28 cellular contexts compared by ENCODE assay signal in genomic region chr20:37456948-37457347, GRCh38.
"Had no signal": no experiment of that assay in that cellular context is flagged by ENCODE, and none has a peak within 500 bp of the region (broad histone marks: within the 10 kb centered on the region; RNA-seq: fewer than 3 reads in every experiment).

No MANE protein-coding gene starts in this region.

- ATAC-seq: effector memory CD8-positive, alpha-beta T cell; esophagus mucosa; foreskin keratinocyte; gastrocnemius medialis; gastroesophageal sphincter; heart left ventricle; heart right ventricle had no signal

- H3K27ac ChIP-seq: colonic mucosa, coronary artery, dorsolateral prefrontal cortex, epithelial cell of prostate, esophagus muscularis mucosa, esophagus squamous epithelium, foreskin keratinocyte, gastrocnemius medialis, gastroesophageal sphincter, heart left ventricle, heart right ventricle had no signal

- H3K9me3 ChIP-seq: colonic mucosa, gastrocnemius medialis had no signal

- H3K4me1 ChIP-seq: colonic mucosa, esophagus muscularis mucosa, esophagus squamous epithelium, foreskin keratinocyte, gastrocnemius medialis, gastroesophageal sphincter, heart left ventricle, heart right ventricle had no signal

- H3K27me3 ChIP-seq: colonic mucosa, dorsolateral prefrontal cortex, esophagus muscularis mucosa, gastrocnemius medialis, gastroesophageal sphincter, heart left ventricle, heart right ventricle had no signal

- DNase-seq: colonic mucosa; cortex of kidney; dermis blood vessel endothelial cell; dorsolateral prefrontal cortex; effector CD4-positive, alpha-beta T cell; effector CD8-positive, alpha-beta T cell; effector memory CD4-positive, alpha-beta T cell; effector memory CD8-positive, alpha-beta T cell; endodermal cell; erythroblast; esophagus squamous epithelium; foreskin fibroblast; foreskin keratinocyte; foreskin melanocyte; gastrocnemius medialis; glutamatergic neuron; head of caudate nucleus; heart left ventricle; heart right ventricle had no signal

- FAIRE-seq: colon, endometrium, endothelial cell of umbilical vein, frontal cortex had no signal

- H3K4me3 ChIP-seq: colonic mucosa, coronary artery, dorsolateral prefrontal cortex, esophagus muscularis mucosa, esophagus squamous epithelium, gastrocnemius medialis, gastroesophageal sphincter, heart left ventricle, heart right ventricle had no signal

- H3K36me3 ChIP-seq: colonic mucosa, esophagus muscularis mucosa, esophagus squamous epithelium, gastrocnemius medialis, gastroesophageal sphincter, heart left ventricle, heart right ventricle had no signal
